In the genomic region with DNA sequence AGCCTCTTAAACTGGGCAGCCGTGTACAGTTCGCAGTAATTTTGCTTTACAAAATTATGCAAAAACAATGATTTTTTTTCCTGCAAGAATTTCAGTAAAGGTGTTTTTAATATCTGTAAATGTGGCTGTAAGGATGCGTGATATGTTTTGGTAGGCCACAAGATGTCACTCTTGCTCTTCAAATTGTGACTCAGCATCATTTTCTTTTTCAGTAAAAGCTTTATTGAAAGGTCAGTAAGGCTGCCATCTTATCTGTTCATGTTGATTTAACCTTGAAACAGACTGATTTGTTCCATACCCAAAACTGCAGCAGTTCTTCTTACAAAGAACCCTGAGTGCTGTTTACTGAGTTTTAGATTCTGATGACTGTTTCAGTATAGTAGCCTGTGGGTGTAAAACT, we compare ENCODE assay signal across 8 cellular contexts. TPM values are rescaled to one million over a fixed set of nuclear protein-coding genes. Genes with fewer than 3 reads are reported as not detected.
A peak's percentile ranks its signal among the peaks of the same experiment; 100 is the strongest.
DNase-seq lines count a peak whose midpoint lies in the region; ATAC-seq and TF ChIP-seq lines count a peak whose summit lies in the region.

No MANE protein-coding gene starts in this region.

- H3K4me1 Mint-ChIP-seq in H9 (peaks cover 14 to 17% of the 10 kb centered on the region in 2 experiments), endodermal cell (peaks cover 6% of the 10 kb centered on the region), neural progenitor cell (no peaks in the 10 kb centered on the region)

- no peaks in the 10 kb centered on the region for H3K79me2 ChIP-seq in H9 (ENCODE audit: insufficient read depth, low read length)
- 0 out of 2 replicates have a peak, but pooled peaks cover 4% of the 10 kb centered on the region for H3K79me2 ChIP-seq in PC-9 (ENCODE audit: low read depth)
- H3K79me2 ChIP-seq in neural progenitor cell (ENCODE audit: low read depth), result no peaks in the 10 kb centered on the region

- no peak overlapping the region for H3K4me2 ChIP-seq in H9 (ENCODE audit: insufficient read depth, insufficient read length, low read length)
- no peak overlapping the region for H3K4me2 ChIP-seq in PC-9
- H3K4me2 ChIP-seq in neural progenitor cell, result no peak overlapping the region

- no peaks in the 10 kb centered on the region for H3K27me3 Mint-ChIP-seq in H9 (ENCODE audit: low read depth)
- H3K27me3 Mint-ChIP-seq in endodermal cell (ENCODE audit: insufficient read depth), result no peaks in the 10 kb centered on the region
- no peaks in the 10 kb centered on the region for H3K27me3 Mint-ChIP-seq in neural progenitor cell (ENCODE audit: insufficient read depth, low read depth)

- H3K4me1 ChIP-seq in H9 (ENCODE audit: insufficient read depth, low read length) (peaks cover 3% of the 10 kb centered on the region; the same call in 1 of the 2 replicates), PC-9 (replicated peaks; ENCODE audit: insufficient read depth) (no peaks in the 10 kb centered on the region; the same call in 1 of the 2 replicates), endodermal cell (ENCODE audit: control insufficient read depth, insufficient read depth, low read length) (no peaks in the 10 kb centered on the region), neural progenitor cell (no peaks in the 10 kb centered on the region)

- no peak overlapping the region for H2BK5ac ChIP-seq in H9 (ENCODE audit: insufficient read length, low read length)

- no peak overlapping the region for H2AFZ ChIP-seq in H9 (ENCODE audit: low read length)
- H2AFZ ChIP-seq in PC-9, result no peak overlapping the region
- no peak overlapping the region for H2AFZ ChIP-seq in neural progenitor cell (replicated peaks)

- H3K4me3 Mint-ChIP-seq in H9, result no peak overlapping the region
- H3K4me3 Mint-ChIP-seq in endodermal cell, result no peak overlapping the region
- no peak overlapping the region for H3K4me3 Mint-ChIP-seq in neural progenitor cell

- CTCF ChIA-PET in PC-9 (lab: Charles Lee), result interaction anchor here (0.6 to 1.4 kb wide), 3 partner anchors 220 to 301 kb away, joined by 3 to 5 read pairs (median 5); no protein-coding TSS in a partner anchor

- peaks cover 4% of the 10 kb centered on the region; the same call in 1 of the 2 replicates for H3F3A ChIP-seq in PC-9 (ENCODE audit: insufficient read depth, low read depth)
- peaks cover 2% of the 10 kb centered on the region for H3F3A ChIP-seq in neural progenitor cell (ENCODE audit: low read depth)

- peaks cover 3% of the 10 kb centered on the region for H3K79me1 ChIP-seq in H9 (ENCODE audit: insufficient read depth, low read depth, low read length, poor library complexity, severe bottlenecking)

- H3K9me3 Mint-ChIP-seq in H9 (no peaks in the 10 kb centered on the region), endodermal cell (no peaks in the 10 kb centered on the region), neural progenitor cell (no peaks in the 10 kb centered on the region)

- H3K27me3 ChIP-seq in H9 (ENCODE audit: insufficient read depth, low read length) (no peaks in the 10 kb centered on the region), PC-9 (ENCODE audit: insufficient read depth, low read depth) (no peaks in the 10 kb centered on the region), endodermal cell (ENCODE audit: control insufficient read depth, insufficient read depth, low read length, poor library complexity, severe bottlenecking) (no peaks in the 10 kb centered on the region), neural progenitor cell (no peaks in the 10 kb centered on the region)

- no peak overlapping the region for H3K27ac ChIP-seq in H9 (ENCODE audit: insufficient read length, low read depth, low read length)
- H3K27ac ChIP-seq in PC-9, result no peak overlapping the region
- H3K27ac ChIP-seq in endodermal cell (ENCODE audit: low read depth, low read length), result no peak overlapping the region
- no peak overlapping the region for H3K27ac ChIP-seq in neural progenitor cell

- H3K4me3 ChIP-seq in PC-9, result no peak overlapping the region
- H3K4me3 ChIP-seq in endodermal cell (ENCODE audit: low read length), result no peak overlapping the region
- H3K4me3 ChIP-seq in neural progenitor cell, result no peak overlapping the region

- POLR2A ChIA-PET in PC-9 (lab: Charles Lee; ENCODE audit: unreplicated experiment), result no interaction called here

- no peak for ATAC-seq in HG03439 (IDR thresholded peaks at IDR 0.05; ENCODE audit: unreplicated experiment)

- H3K36me3 ChIP-seq in PC-9 (ENCODE audit: low read depth), result 0 out of 2 replicates have a peak, but pooled peaks cover 5% of the 10 kb centered on the region
- peaks cover 30% of the 10 kb centered on the region for H3K36me3 ChIP-seq in endodermal cell (ENCODE audit: control insufficient read depth, insufficient read depth, low read length)
- H3K36me3 ChIP-seq in neural progenitor cell, result peaks cover 5% of the 10 kb centered on the region

- DNase-seq in NCI-H2081 (lab: John Stamatoyannopoulos, UW) (peak; percentile 19 to 49), NCI-H2081 treated with DMSO at 0.1 percent for 48 hours (lab: John Stamatoyannopoulos, UW) (no peak), H9 (no peak), PC-9 (peak in 1 of 2 experiments; percentile 46), endodermal cell (no peak), neural progenitor cell (ENCODE audit: low spot score) (peak; percentile 36), ureter (ENCODE audit: low spot score) (no peak)

- no peak overlapping the region for H2BK120ac ChIP-seq in H9 (ENCODE audit: low read depth, low read length, poor library complexity, severe bottlenecking)

- no peaks in the 10 kb centered on the region for H3K9me2 ChIP-seq in PC-9 (ENCODE audit: insufficient read depth)

- TF ChIP-seq CTCF in H9 (conservative IDR thresholded peaks at IDR 0.05), result peak; percentile 73
- TF ChIP-seq CTCF in PC-9 (conservative IDR thresholded peaks at IDR 0.05), result peak; percentile 67
- TF ChIP-seq CTCF in endodermal cell (conservative IDR thresholded peaks at IDR 0.05), result peak; percentile 82
- peak; percentile 78 for TF ChIP-seq CTCF in neural progenitor cell (IDR thresholded peaks at IDR 0.05)

- H4K91ac ChIP-seq in H9 (ENCODE audit: insufficient read length, low read depth, low read length), result no peak overlapping the region

- no peak overlapping the region for H4K8ac ChIP-seq in H9 (replicated peaks; ENCODE audit: insufficient read length, low read depth, low read length)

- H3K36me3 Mint-ChIP-seq in H9 (ENCODE audit: insufficient read depth in 1 of 3, low read depth in 3 of 3) (peaks cover 29 to 71% (median 60%) of the 10 kb centered on the region in 3 experiments; a peak in 6 of 7 replicates), endodermal cell (ENCODE audit: low read depth) (peaks cover 45% of the 10 kb centered on the region), neural progenitor cell (peaks cover 10% of the 10 kb centered on the region)

- no peak overlapping the region for H2BK15ac ChIP-seq in H9 (ENCODE audit: low read depth, low read length)

- no peak overlapping the region for H3K23ac ChIP-seq in H9 (ENCODE audit: insufficient read length, low read depth, low read length)

- H2BK12ac ChIP-seq in H9 (ENCODE audit: insufficient read length, low read depth, low read length), result no peak overlapping the region

- no peaks in the 10 kb centered on the region for H3K9me3 ChIP-seq in H9 (ENCODE audit: control insufficient read depth, low read depth, low read length)
- no peaks in the 10 kb centered on the region for H3K9me3 ChIP-seq in PC-9 (ENCODE audit: insufficient read depth, low read depth)
- H3K9me3 ChIP-seq in endodermal cell (ENCODE audit: control insufficient read depth, low read length), result no peaks in the 10 kb centered on the region
- H3K9me3 ChIP-seq in neural progenitor cell (ENCODE audit: low read depth), result no peaks in the 10 kb centered on the region

- intact Hi-C loops in PC-9 (cut with micrococcal nuclease; ENCODE audit: unreplicated experiment), result loop anchor here (1.0 to 10.0 kb wide), 4 partner anchors 220 to 869 kb away; a partner anchor contains a TSS

- H3T11ph ChIP-seq in H9 (ENCODE audit: low read length), result peak overlapping the region; percentile 63

- H3K14ac ChIP-seq in H9 (ENCODE audit: insufficient read depth, low read length), result no peak overlapping the region

- no peak overlapping the region for H3K18ac ChIP-seq in H9 (ENCODE audit: insufficient read length, low read depth, low read length)

- no peak overlapping the region for H4K5ac ChIP-seq in H9 (ENCODE audit: insufficient read length, low read depth, low read length)

- peak overlapping the region in 2 of 3 experiments; percentile 27 to 89; a peak in 3 of 7 replicates for H3K27ac Mint-ChIP-seq in H9
- peak overlapping the region; percentile 78 for H3K27ac Mint-ChIP-seq in endodermal cell
- no peak overlapping the region for H3K27ac Mint-ChIP-seq in neural progenitor cell

- no peak overlapping the region for H3K56ac ChIP-seq in H9 (ENCODE audit: insufficient read length, low read depth, low read length)

- H4K20me1 ChIP-seq in H9 (ENCODE audit: control insufficient read depth, insufficient read depth, insufficient read length) (no peaks in the 10 kb centered on the region), PC-9 (ENCODE audit: insufficient read depth) (no peaks in the 10 kb centered on the region), neural progenitor cell (ENCODE audit: low read depth) (no peaks in the 10 kb centered on the region)

- no peak overlapping the region for H2AK5ac ChIP-seq in H9 (ENCODE audit: insufficient read length, low read length)

- WGBS in H9 (ENCODE audit: extremely low coverage, insufficient read length, low lambda C conversion rate), result no CpG with 5 or more reads among the region's 3 CpGs
- 73% methylated on average over 3 of the region's 3 CpGs; no CpG with 5 or more reads in 1 of the 2 experiments for WGBS in endodermal cell (ENCODE audit: insufficient coverage in 1 of 2, insufficient read length in 1 of 2), 2 experiments

- BruUV-seq in PC-9 (replicated peaks; lab: Mats Ljungman, UMichigan), result no TSS peak

- no peak overlapping the region for H2BK20ac ChIP-seq in H9 (ENCODE audit: low read depth, low read length, poor library complexity, severe bottlenecking)

- H3K23me2 ChIP-seq in H9 (ENCODE audit: insufficient read length, low read depth, low read length, poor library complexity, severe bottlenecking), result peaks cover 2% of the 10 kb centered on the region

- no peak overlapping the region for H3K9ac ChIP-seq in H9 (ENCODE audit: extremely low read depth, insufficient read length, low read length)
- H3K9ac ChIP-seq in endodermal cell (ENCODE audit: extremely low read depth, low read length, poor library complexity, severe bottlenecking), result no peak overlapping the region
- H3K9ac ChIP-seq in neural progenitor cell, result no peak overlapping the region

- no peak overlapping the region for H3K4ac ChIP-seq in H9 (ENCODE audit: low read depth, low read length)

RNA-seq across cellular contexts. Expression of a gene that starts 39.9 kb away (rescaled TPM):
- 87.8 and 90.7 TPM in 2 replicates for total RNA-seq in H9 (2021)
- 12.6 and 17.4 TPM in 2 replicates for total RNA-seq in PC-9 (2021)
- 10 to 100 TPM; 13.8 to 31.0 TPM for total RNA-seq in endodermal cell
- polyA plus RNA-seq in endodermal cell (2013, experiment 1 of 2), result 13.4 TPM
- 11.2 TPM for polyA plus RNA-seq in endodermal cell (2013, experiment 2 of 2)
- total RNA-seq in neural progenitor cell (ENCODE audit: low replicate concordance), result 26.6 and 37.1 TPM in 2 replicates
- 16.8 TPM for total RNA-seq in ureter

RNA-seq across cellular contexts. Expression of a gene that starts 44.0 kb away (rescaled TPM):
- total RNA-seq in H9 (2021), result 239 and 249 TPM in 2 replicates
- 152 and 197 TPM in 2 replicates for total RNA-seq in PC-9 (2021)
- 100 to 1,000 TPM; 135 to 239 TPM for total RNA-seq in endodermal cell
- polyA plus RNA-seq in endodermal cell (2013, experiment 1 of 2), result 124 TPM
- polyA plus RNA-seq in endodermal cell (2013, experiment 2 of 2), result 120 TPM
- total RNA-seq in neural progenitor cell (ENCODE audit: low replicate concordance), result 314 and 425 TPM in 2 replicates
- total RNA-seq in ureter, result 133 TPM

Comparison
In these comparisons a context has a peak if more than half of its experiments do, and no peak if none do; other contexts are left out.
1. DNase-seq: peak in NCI-H2081 (2 of 2) and neural progenitor cell (single experiment); none in NCI-H2081 treated with DMSO at 0.1 percent for 48 hours (single experiment), H9 (single experiment), endodermal cell (single experiment) and ureter (single experiment).
2. Peak in every context shown above with its lines, with median percentiles within 50 percentile points of each other: CTCF ChIP-seq.